ENCODE assay signal across 1 cellular context in the genomic region with DNA sequence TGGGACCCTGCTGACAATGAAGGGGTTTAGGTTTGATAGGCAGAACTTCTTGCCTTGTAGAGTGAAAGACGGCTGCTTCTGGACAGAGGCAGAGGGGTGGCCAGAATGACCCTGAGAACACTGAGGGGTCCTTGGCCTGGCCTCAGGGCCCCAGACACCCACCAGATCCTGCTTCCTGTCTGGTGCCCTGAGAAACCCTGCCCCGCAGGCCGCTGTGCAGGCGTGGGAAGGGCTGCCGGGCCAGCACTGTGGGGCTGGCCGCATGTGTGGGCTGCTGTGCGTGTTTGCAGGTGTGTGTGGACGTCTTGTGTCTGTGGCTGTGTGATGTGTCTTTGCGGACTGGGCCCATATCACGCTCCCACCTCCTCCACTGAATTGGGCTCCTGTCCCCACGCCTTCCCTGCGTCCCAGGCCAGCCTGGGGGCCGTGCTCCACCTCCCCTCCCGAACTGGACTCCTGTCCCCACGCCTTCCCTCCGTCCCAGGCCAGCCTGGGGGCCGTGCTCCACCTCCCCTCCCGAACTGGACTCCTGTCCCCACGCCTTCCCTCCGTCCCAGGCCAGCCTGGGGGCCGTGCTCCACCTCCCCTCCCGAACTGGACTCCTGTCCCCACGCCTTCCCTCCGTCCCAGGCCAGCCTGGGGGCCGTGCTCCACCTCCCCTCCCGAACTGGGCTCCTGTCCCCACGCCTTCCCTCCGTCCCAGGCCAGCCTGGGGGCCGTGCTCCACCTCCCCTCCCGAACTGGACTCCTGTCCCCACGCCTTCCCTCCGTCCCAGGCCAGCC.
TF ChIP-seq lines count a peak whose summit lies in the region.

No MANE protein-coding gene starts in this region.

TF ChIP-seq in K562, 482 proteins besides CTCF, POLR2A, EP300 and RAD21:
- TF ChIP-seq ZFX (CRISPR knock-in tag; IDR thresholded peaks at IDR 0.05) (peak; percentile 32; the same call in 1 of the 2 replicates), NR2C1 (IDR thresholded peaks at IDR 0.05) (peak; percentile 31; the same call in 1 of the 2 replicates), NR2C1 (tag; IDR thresholded peaks at IDR 0.05) (0 out of 2 replicates have a peak, but pooled peaks have one; percentile 15)
TF ChIP-seq in K562: peak in this region for 2; not testable (repeated sequence) for 480.
